17 cellular contexts compared by ENCODE assay signal in genomic region chr4:139913995-139914394, GRCh38.
DNase-seq lines count a peak whose midpoint lies in the region; TF ChIP-seq lines count a peak whose summit lies in the region.
"Had no signal": no experiment of that assay in that cellular context is flagged by ENCODE, and none has a peak within 500 bp of the region (broad histone marks: within the 10 kb centered on the region; RNA-seq: fewer than 3 reads in every experiment).

No MANE protein-coding gene starts in this region.

- H3K4me1 ChIP-seq in GM23248 (ENCODE audit: insufficient read depth) = peaks cover 38% of the 10 kb centered on the region
- peaks cover 9 to 68% (median 38%) of the 10 kb centered on the region in 5 donors for H3K4me1 ChIP-seq in subcutaneous abdominal adipose tissue (ENCODE audit: control insufficient read depth in 5 of 5, insufficient read depth in 5 of 5, low read length in 5 of 5)

- no peaks in the 10 kb centered on the region for H3K27me3 ChIP-seq in GM23248 (replicated peaks; ENCODE audit: insufficient read depth)
- H3K27me3 ChIP-seq in subcutaneous abdominal adipose tissue (ENCODE audit: control insufficient read depth in 5 of 5, insufficient read depth in 4 of 5, low read length in 5 of 5) = no peaks in the 10 kb centered on the region
- H3K27me3 ChIP-seq: vagina had no signal

- H3K9ac ChIP-seq in GM23248 (no peak overlapping the region), subcutaneous abdominal adipose tissue (ENCODE audit: low read length in 5 of 5) (peak overlapping the region in 1 of 5 donors; percentile 20)

- peak overlapping the region; percentile 50 for H3K4me2 ChIP-seq in GM23248 (ENCODE audit: unreplicated experiment)

- in situ Hi-C loops in GM23248 (cut with MboI) = no loop called here

- H3K36me3 ChIP-seq in GM23248 (ENCODE audit: low read depth) (no peaks in the 10 kb centered on the region), subcutaneous abdominal adipose tissue (ENCODE audit: control insufficient read depth in 5 of 5, insufficient read depth in 5 of 5, low read length in 5 of 5) (no peaks in the 10 kb centered on the region)
- H3K36me3 ChIP-seq: vagina had no signal

- H3F3A ChIP-seq in GM23248 (ENCODE audit: insufficient read depth) = peaks cover 4% of the 10 kb centered on the region

- 26 to 36% methylated on average over 4 of the region's 4 CpGs for WGBS in GM23248 (ENCODE audit: low coverage in 1 of 2, low lambda C conversion rate in 2 of 2, missing lambda C conversion rate in 2 of 2), 2 experiments

- H2AFZ ChIP-seq in GM23248 = peak overlapping the region; percentile 8

- TF ChIP-seq CTCF in fibroblast of pulmonary artery (IDR thresholded peaks at IDR 0.05; ENCODE audit: low read length, missing control alignments) = no peak

- peak overlapping the region; percentile 36 for H3K27ac ChIP-seq in GM23248
- H3K27ac ChIP-seq in subcutaneous abdominal adipose tissue (ENCODE audit: low read depth, low read length) = peak overlapping the region; percentile 45
- H3K27ac ChIP-seq: vagina had no signal

- H3K79me2 ChIP-seq in GM23248 (ENCODE audit: insufficient read depth) = no peaks in the 10 kb centered on the region

- H3K9me2 ChIP-seq in GM23248 (ENCODE audit: insufficient read depth) = no peaks in the 10 kb centered on the region

- H4K20me1 ChIP-seq in GM23248 (ENCODE audit: insufficient read depth) = no peaks in the 10 kb centered on the region

- H3K9me3 ChIP-seq in GM23248 (ENCODE audit: low read depth) (no peaks in the 10 kb centered on the region), subcutaneous abdominal adipose tissue (ENCODE audit: control insufficient read depth in 5 of 5, low read length in 5 of 5) (no peaks in the 10 kb centered on the region)
- H3K9me3 ChIP-seq: vagina had no signal

- DNase-seq in GM23248 (peak; percentile 69), amniotic stem cell (lab: John Stamatoyannopoulos, UW) (peak; percentile 60), fibroblast of pulmonary artery (ENCODE audit: low read depth) (peak; percentile 88), MV-4-11 (lab: John Stamatoyannopoulos, UW) (no peak), Ammon's horn (ENCODE audit: low spot score) (no peak)
- DNase-seq in activated CD4-positive, alpha-beta T cell treated with anti-CD3 and anti-CD28 coated beads for 1 hour = no peak
- DNase-seq: activated CD4-positive, alpha-beta T cell treated with anti-CD3 and anti-CD28 coated beads, Interleukin-2, amount 10 ng/mL, durations not matched to agents 24 days and 14 days; activated naive CD8-positive, alpha-beta T cell treated with anti-CD3 and anti-CD28 coated beads, Interleukin-2, amount 50 U/mL, for 24 hours; activated T-cell treated with anti-CD3 and anti-CD28 coated beads, Interleukin-2, amount 50 U/mL, for 24 hours; CD8-positive, alpha-beta memory T cell; KBM-7; NCI-H1417 treated with DMSO at 0.1 percent for 48 hours; NCI-H524; stimulated activated CD4-positive, alpha-beta T cell treated with anti-CD3 and anti-CD28 coated beads, Interleukin-2, amount 100 ng/mL, for 48 hours; T-helper 17 cell had no signal

- H3K4me3 ChIP-seq in GM23248 (no peak overlapping the region), fibroblast of pulmonary artery (replicated peaks; ENCODE audit: low read depth, low read length) (peak overlapping the region; percentile 6), subcutaneous abdominal adipose tissue (ENCODE audit: low read depth in 1 of 5, low read length in 5 of 5) (peak overlapping the region in 1 of 5 donors; percentile 28)
- H3K4me3 ChIP-seq: vagina had no signal

Comparison
In these comparisons a context has a peak if more than half of its experiments do, and no peak if none do; other contexts are left out.
1. DNase-seq: peak in GM23248 (single experiment), amniotic stem cell (single experiment) and fibroblast of pulmonary artery (single experiment); none in MV-4-11 (single experiment), activated CD4-positive, alpha-beta T cell treated with anti-CD3 and anti-CD28 coated beads for 1 hour (single experiment) and Ammon's horn (single experiment).